Comparison of ENCODE assay signal across 8 cellular contexts in genomic region chr7:42237162-42237821, GRCh38. TPM values are rescaled to one million over a fixed set of nuclear protein-coding genes. Genes with fewer than 3 reads are reported as not detected.
A peak's percentile ranks its signal among the peaks of the same experiment; 100 is the strongest.
DNase-seq lines count a peak whose midpoint lies in the region; ATAC-seq and TF ChIP-seq lines count a peak whose summit lies in the region.

Gene GLI3 (minus strand): TSS chr7:42237209. CDS start chr7:42223253, 13,956 bp downstream.

- H3K27me3 ChIP-seq in endodermal cell (ENCODE audit: control insufficient read depth, insufficient read depth, low read length, poor library complexity, severe bottlenecking): peaks cover 62% of the 10 kb centered on the region

- DNase-seq in CD14-positive monocyte (ENCODE audit: low spot score): no peak
- peak; percentile 94 for DNase-seq in SW480 (ENCODE audit: low spot score)
- peak; percentile 95 for DNase-seq in endodermal cell
- DNase-seq in lung microvascular endothelial cell (ENCODE audit: low read depth in 2 of 2): peak; percentile 56 to 94
- DNase-seq in stromal cell of bone marrow (ENCODE audit: low read depth): peak; percentile 92
- DNase-seq in CD1c-positive myeloid dendritic cell (ENCODE audit: extremely low spot score): no peak

- peak within 1 kb of the TSS; percentile 41 for H3K9ac ChIP-seq in endodermal cell (ENCODE audit: extremely low read depth, low read length, poor library complexity, severe bottlenecking)

- peaks cover 15% of the 10 kb centered on the region for H3K4me1 Mint-ChIP-seq in CD14-positive monocyte
- peaks cover 22% of the 10 kb centered on the region for H3K4me1 Mint-ChIP-seq in endodermal cell

- 1% methylated on average over 58 of the region's 58 CpGs; no CpG with 5 or more reads in 1 of the 2 experiments for WGBS in endodermal cell (ENCODE audit: insufficient coverage in 1 of 2, insufficient read length in 1 of 2), 2 experiments

- intact Hi-C loops in CD14-positive monocyte (cut with micrococcal nuclease): no loop called here

- H3K4me3 ChIP-seq in endodermal cell (ENCODE audit: low read length): peak within 1 kb of the TSS; percentile 86

- H3K9me3 Mint-ChIP-seq in CD14-positive monocyte (peaks cover 0 to 14% (median 6%) of the 10 kb centered on the region in 7 donors), endodermal cell (no peaks in the 10 kb centered on the region)

- TF ChIP-seq CTCF in CD14-positive monocyte (IDR thresholded peaks at IDR 0.05) (no peak), endodermal cell (conservative IDR thresholded peaks at IDR 0.05) (no peak)

- H3K36me3 ChIP-seq in endodermal cell (ENCODE audit: control insufficient read depth, insufficient read depth, low read length): no peaks in the 10 kb centered on the region

- H3K27me3 Mint-ChIP-seq in CD14-positive monocyte (ENCODE audit: low read depth in 3 of 3): peaks cover 71 to 82% (median 72%) of the 10 kb centered on the region in 3 donors
- H3K27me3 Mint-ChIP-seq in endodermal cell (ENCODE audit: insufficient read depth): peaks cover 85% of the 10 kb centered on the region

- H3K27ac Mint-ChIP-seq in CD14-positive monocyte (peak within 1 kb of the TSS in 1 of 7 donors; percentile 41), endodermal cell (peak within 1 kb of the TSS; percentile 78)

- ATAC-seq in GM18870 (IDR thresholded peaks at IDR 0.05; ENCODE audit: unreplicated experiment) (peak; percentile 84), HG03280 (IDR thresholded peaks at IDR 0.05; ENCODE audit: unreplicated experiment) (peak; percentile 56)

- peak within 1 kb of the TSS; percentile 99 for H3K27ac ChIP-seq in endodermal cell (ENCODE audit: low read depth, low read length)

- H3K4me3 Mint-ChIP-seq in CD14-positive monocyte (peak within 1 kb of the TSS; percentile 80 to 96), endodermal cell (peak within 1 kb of the TSS; percentile 82)

- H3K4me1 ChIP-seq in endodermal cell (ENCODE audit: control insufficient read depth, insufficient read depth, low read length): peaks cover 9% of the 10 kb centered on the region

- H3K36me3 Mint-ChIP-seq in CD14-positive monocyte (peaks cover 0 to 4% of the 10 kb centered on the region in 2 donors), endodermal cell (ENCODE audit: low read depth) (no peaks in the 10 kb centered on the region)

- H3K9me3 ChIP-seq in endodermal cell (ENCODE audit: control insufficient read depth, low read length): no peaks in the 10 kb centered on the region

RNA-seq across cellular contexts. Expression of gene GLI3, which starts in this region (rescaled TPM):
- not detected for polyA plus RNA-seq in CD14-positive monocyte
- total RNA-seq in endodermal cell: 10 to 100 TPM in 1 of 2 donors, 1 to 10 TPM in 1; 2.7 to 10.2 TPM
- polyA plus RNA-seq in endodermal cell (2013, experiment 1 of 2): 54.9 TPM
- 52.9 TPM for polyA plus RNA-seq in endodermal cell (2013, experiment 2 of 2)
- under 0.01 and 0.44 TPM in 2 replicates for total RNA-seq in lung microvascular endothelial cell

Comparison
In these comparisons a context has a peak if more than half of its experiments do, and no peak if none do; other contexts are left out.
1. Peak in DNase-seq in lung microvascular endothelial cell; RNA of the gene not detected or under 1 TPM.
2. DNase-seq: peak in SW480 (single experiment), endodermal cell (single experiment) and stromal cell of bone marrow (single experiment); none in CD14-positive monocyte (single experiment) and CD1c-positive myeloid dendritic cell (single experiment).